Comparison of ENCODE assay signal across 11 cellular contexts in genomic region chr5:143648696-143649095, GRCh38.
DNase-seq lines count a peak whose midpoint lies in the region; ATAC-seq and TF ChIP-seq lines count a peak whose summit lies in the region.
"Had no signal": no experiment of that assay in that cellular context is flagged by ENCODE, and none has a peak within 500 bp of the region (broad histone marks: within the 10 kb centered on the region; RNA-seq: fewer than 3 reads in every experiment).

No MANE protein-coding gene starts in this region.

- H3K9me3 ChIP-seq in heart right ventricle (no peaks in the 10 kb centered on the region), right atrium auricular region (no peaks in the 10 kb centered on the region), OCI-LY3 (ENCODE audit: insufficient read depth, low read length) (no peaks in the 10 kb centered on the region)
- H3K9me3 ChIP-seq: BLaER1 had no signal

- no peak overlapping the region for H3K27ac Mint-ChIP-seq in type B pancreatic cell

- no peak for DNase-seq in heart right ventricle
- no peak for DNase-seq in right atrium auricular region (ENCODE audit: low spot score)
- no peak for DNase-seq in foreskin keratinocyte
- no peak for DNase-seq in type B pancreatic cell (ENCODE audit: extremely low spot score, unreplicated experiment)
- no peak for DNase-seq in GM19238 (ENCODE audit: insufficient read length, low spot score)
- DNase-seq in SW480 (ENCODE audit: low spot score) = no peak
- DNase-seq: NCI-H1694 treated with DMSO at 0.1 percent for 48 hours; stimulated activated CD4-positive, alpha-beta T cell treated with anti-CD3 and anti-CD28 coated beads, Interleukin-4, amount 100 ng/mL, for 4 hours had no signal

- no peak overlapping the region for H3K4me3 Mint-ChIP-seq in type B pancreatic cell

- no peaks in the 10 kb centered on the region for H3K27me3 Mint-ChIP-seq in type B pancreatic cell

- H3K4me2 ChIP-seq in OCI-LY3 (ENCODE audit: low read length) = no peak overlapping the region
- H3K4me2 ChIP-seq: BLaER1 had no signal

- H3K36me3 ChIP-seq in heart right ventricle = no peaks in the 10 kb centered on the region
- no peaks in the 10 kb centered on the region for H3K36me3 ChIP-seq in right atrium auricular region
- no peaks in the 10 kb centered on the region for H3K36me3 ChIP-seq in OCI-LY3 (replicated peaks; ENCODE audit: low read depth, low read length)
- H3K36me3 ChIP-seq: BLaER1 had no signal

- no peak overlapping the region for H3K9ac ChIP-seq in OCI-LY3 (ENCODE audit: low read length)
- H3K9ac ChIP-seq: BLaER1 had no signal

- ATAC-seq in heart right ventricle (no peak), foreskin keratinocyte (no peak), GM21576 (IDR thresholded peaks at IDR 0.05; ENCODE audit: unreplicated experiment) (no peak)

- H3K4me1 ChIP-seq in heart right ventricle (peaks cover 0 to 18% (median 8%) of the 10 kb centered on the region in 9 donors), right atrium auricular region (peaks cover 0 to 8% of the 10 kb centered on the region in 2 donors), OCI-LY3 (ENCODE audit: low read length) (peaks cover 10% of the 10 kb centered on the region), foreskin keratinocyte (no peaks in the 10 kb centered on the region)
- H3K4me1 ChIP-seq: BLaER1 had no signal

- H3K4me3 ChIP-seq in heart right ventricle = no peak overlapping the region
- H3K4me3 ChIP-seq in right atrium auricular region = no peak overlapping the region
- H3K4me3 ChIP-seq in OCI-LY3 (ENCODE audit: low read length) = no peak overlapping the region
- H3K4me3 ChIP-seq: BLaER1 had no signal

- H3K27ac ChIP-seq in heart right ventricle (no peak overlapping the region), right atrium auricular region (no peak overlapping the region), OCI-LY3 (ENCODE audit: low read length) (no peak overlapping the region), foreskin keratinocyte (no peak overlapping the region)
- H3K27ac ChIP-seq: BLaER1 had no signal

- 98 to 99% methylated on average over 2 of the region's 2 CpGs for WGBS in heart right ventricle, 2 donors

- H4K20me1 ChIP-seq in OCI-LY3 (ENCODE audit: insufficient read depth, low read length) = no peaks in the 10 kb centered on the region
- H4K20me1 ChIP-seq: BLaER1 had no signal

- peak in 5 of 9 donors; percentile 12 to 30 (median 18) for TF ChIP-seq CTCF in heart right ventricle (IDR thresholded peaks at IDR 0.05)
- TF ChIP-seq CTCF in right atrium auricular region (IDR thresholded peaks at IDR 0.05) = peak in 1 of 2 donors; percentile 37
- TF ChIP-seq CTCF in OCI-LY3 (IDR thresholded peaks at IDR 0.05; ENCODE audit: low read depth, low read length) = peak; percentile 12; the same call in 1 of the 2 replicates
- TF ChIP-seq CTCF in foreskin keratinocyte (conservative IDR thresholded peaks at IDR 0.05) = peak; percentile 50
- peak; percentile 24 for TF ChIP-seq CTCF in type B pancreatic cell (conservative IDR thresholded peaks at IDR 0.05)

- H3K9me3 Mint-ChIP-seq in type B pancreatic cell = peaks cover 4% of the 10 kb centered on the region

- no peak overlapping the region for H2AFZ ChIP-seq in OCI-LY3 (ENCODE audit: low read depth, low read length)

- no peaks in the 10 kb centered on the region for H3K27me3 ChIP-seq in heart right ventricle
- H3K27me3 ChIP-seq in right atrium auricular region = no peaks in the 10 kb centered on the region
- no peaks in the 10 kb centered on the region for H3K27me3 ChIP-seq in OCI-LY3 (ENCODE audit: low read depth, low read length)
- H3K27me3 ChIP-seq in foreskin keratinocyte = no peaks in the 10 kb centered on the region
- H3K27me3 ChIP-seq: BLaER1 had no signal

- H3K79me2 ChIP-seq in OCI-LY3 (ENCODE audit: low read length) = no peaks in the 10 kb centered on the region

- no peaks in the 10 kb centered on the region for H3K36me3 Mint-ChIP-seq in type B pancreatic cell

- intact Hi-C loops in heart right ventricle (cut with DNase I) = loop anchor here in 1 of 10 donors (10.0 kb wide), 1 partner anchor 194 kb away; no protein-coding TSS in a partner anchor

- H3K4me1 Mint-ChIP-seq in type B pancreatic cell (ENCODE audit: unreplicated experiment) = peaks cover 18% of the 10 kb centered on the region
